ENCODE assay signal across 12 cellular contexts in the genomic region with DNA sequence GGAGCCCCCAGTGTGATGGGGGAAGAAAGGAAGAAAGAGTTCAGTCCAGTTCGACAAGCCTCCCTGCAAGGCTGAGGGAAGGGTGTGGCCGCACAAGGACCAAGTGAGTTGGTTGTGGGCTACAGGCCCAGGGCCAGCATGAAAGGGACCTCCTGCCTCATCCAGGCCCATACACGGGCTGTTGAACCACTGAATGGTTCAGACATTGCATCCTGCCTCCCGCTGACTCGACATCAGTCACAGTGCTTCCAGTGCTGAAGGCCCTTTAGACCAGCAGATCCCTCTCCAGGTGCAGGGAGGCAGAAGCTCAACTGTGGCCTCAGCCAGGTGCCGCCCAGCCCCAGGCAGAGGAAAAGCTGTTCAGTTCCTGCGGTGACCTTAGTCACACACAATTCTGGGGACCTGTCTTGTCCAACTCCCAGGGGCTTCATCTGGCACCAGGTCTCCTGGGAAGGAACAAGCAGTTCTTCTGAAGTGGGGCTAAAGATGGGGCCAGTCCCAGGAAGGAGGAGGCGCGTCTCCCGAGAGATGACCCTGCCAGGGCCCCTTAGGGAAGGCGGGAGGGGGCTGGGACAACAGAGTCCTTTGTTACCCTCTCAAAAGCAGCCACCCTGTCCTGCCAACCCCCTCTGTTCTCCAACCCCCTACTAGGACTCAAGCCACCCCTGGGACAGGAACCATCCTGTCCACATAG. TPM values are rescaled to one million over a fixed set of nuclear protein-coding genes. Genes with fewer than 3 reads are reported as not detected.
DNase-seq lines count a peak whose midpoint lies in the region; ATAC-seq, FAIRE-seq and TF ChIP-seq lines count a peak whose summit lies in the region.
"Had no signal": no experiment of that assay in that cellular context is flagged by ENCODE, and none has a peak within 500 bp of the region (broad histone marks: within the 10 kb centered on the region; RNA-seq: fewer than 3 reads in every experiment).

No MANE protein-coding gene starts in this region.

- ATAC-seq in RWPE2 (ENCODE audit: low read depth) (0 out of 3 replicates have a peak, but pooled peaks have one; percentile 26), HepG2 (no peak), upper lobe of right lung (no peak)

- no peaks in the 10 kb centered on the region for H3K27me3 ChIP-seq in RWPE2 (ENCODE audit: insufficient read depth, poor library complexity, severe bottlenecking)
- H3K27me3 ChIP-seq in HepG2 (ENCODE audit: control insufficient read depth in 1 of 2, insufficient read depth in 2 of 2, low read length in 2 of 2), result no peaks in the 10 kb centered on the region
- H3K27me3 ChIP-seq in upper lobe of right lung, result no peaks in the 10 kb centered on the region

- intact Hi-C loops in HepG2 (cut with micrococcal nuclease; ENCODE audit: unreplicated experiment) (loop anchor here (5.0 kb wide), 1 partner anchor 37 kb away; no protein-coding TSS in a partner anchor), upper lobe of right lung (cut with DNase I) (no loop called here)

- no TSS peak for BruUV-seq in HepG2 (replicated peaks; lab: Mats Ljungman, UMichigan)

- H3K27ac Mint-ChIP-seq in activated naive CD4-positive, alpha-beta T cell treated with anti-CD3 and anti-CD28 coated beads, Interleukin-2, amount 50 U/mL, for 24 hours, result peak overlapping the region; percentile 23
- no peak overlapping the region for H3K27ac Mint-ChIP-seq in chondrocyte (ENCODE audit: unreplicated experiment)
- H3K27ac Mint-ChIP-seq: activated T-helper 2 cell treated with anti-CD3 and anti-CD28 coated beads, Interferon-gamma antibody, Interleukin-2, Interleukin-4, amounts not matched to agents 10 μg/mL and 5 μg/mL and 100 μg/mL, durations not matched to agents 14 hours and 24 hours and 36 hours; T-helper 2 cell treated with Interferon-gamma antibody and Interleukin-4, amounts not matched to agents 5 μg/mL and 100 μg/mL, for 36 hours had no signal

- POLR2A ChIA-PET in HepG2 (lab: Yijun Ruan, JAX), result no interaction called here

- H3K36me3 ChIP-seq in RWPE2 (ENCODE audit: low read depth) (no peaks in the 10 kb centered on the region), HepG2 (replicated peaks in 1 of 2; ENCODE audit: control insufficient read depth in 1 of 2, insufficient read depth in 2 of 2, low read length in 2 of 2) (0 out of 5 replicates have a peak, but pooled peaks cover 0 to 2% of the 10 kb centered on the region in 2 experiments), upper lobe of right lung (no peaks in the 10 kb centered on the region)

- H4K20me1 ChIP-seq in HepG2 (ENCODE audit: insufficient read depth, low read length), result peaks cover 73% of the 10 kb centered on the region

- CTCF ChIA-PET in HepG2 (lab: Yijun Ruan, JAX; ENCODE audit: low intra/inter-chr PET ratio, low total read pairs), result no interaction called here

- no peak overlapping the region for H2AFZ ChIP-seq in HepG2 (ENCODE audit: low read length)

- no peak for TF ChIP-seq CTCF in RWPE2 (IDR thresholded peaks at IDR 0.05; ENCODE audit: poor library complexity, severe bottlenecking)
- no peak for TF ChIP-seq CTCF in HepG2 (CRISPR knock-in tag; IDR thresholded peaks at IDR 0.05)
- no peak for TF ChIP-seq CTCF in upper lobe of right lung (IDR thresholded peaks at IDR 0.05)
- no peak for TF ChIP-seq CTCF in chondrocyte (IDR thresholded peaks at IDR 0.05)

- DNase-seq in activated naive CD4-positive, alpha-beta T cell (lab: John Stamatoyannopoulos, UW), result no peak
- DNase-seq in RWPE2 (ENCODE audit: low spot score) (no peak), HepG2 (ENCODE audit: low spot score) (no peak), upper lobe of right lung (no peak), activated gamma-delta T cell (lab: John Stamatoyannopoulos, UW) (no peak), CD1c-positive myeloid dendritic cell (ENCODE audit: extremely low spot score) (no peak), chondrocyte (ENCODE audit: low spot score) (no peak)
- DNase-seq: AML-193, NCI-H2081 had no signal

- H3K27me3 Mint-ChIP-seq in activated naive CD4-positive, alpha-beta T cell treated with anti-CD3 and anti-CD28 coated beads, Interleukin-2, amount 50 U/mL, for 24 hours, result no peaks in the 10 kb centered on the region
- H3K27me3 Mint-ChIP-seq in chondrocyte (ENCODE audit: low read depth), result no peaks in the 10 kb centered on the region

- H3K9me3 ChIP-seq in RWPE2 (ENCODE audit: severe bottlenecking), result no peaks in the 10 kb centered on the region
- H3K9me3 ChIP-seq in HepG2 (ENCODE audit: low read length), result no peaks in the 10 kb centered on the region
- H3K9me3 ChIP-seq in upper lobe of right lung, result no peaks in the 10 kb centered on the region

- 68% methylated on average over 7 of the region's 11 CpGs for WGBS in HepG2 (ENCODE audit: low lambda C conversion rate)

- H3K4me3 ChIP-seq in RWPE2 (ENCODE audit: severe bottlenecking) (no peak overlapping the region), HepG2 (replicated peaks in 1 of 3; ENCODE audit: insufficient read depth in 1 of 3, low read depth in 2 of 3, low read length in 3 of 3) (no peak overlapping the region), upper lobe of right lung (no peak overlapping the region)

- FAIRE-seq in HepG2 (lab: Jason Lieb, UNC), result no peak

- no peaks in the 10 kb centered on the region for H3K9me3 Mint-ChIP-seq in activated naive CD4-positive, alpha-beta T cell treated with anti-CD3 and anti-CD28 coated beads, Interleukin-2, amount 50 U/mL, for 24 hours
- no peaks in the 10 kb centered on the region for H3K9me3 Mint-ChIP-seq in chondrocyte (ENCODE audit: low read depth)
- H3K9me3 Mint-ChIP-seq: activated T-helper 2 cell treated with anti-CD3 and anti-CD28 coated beads, Interferon-gamma antibody, Interleukin-2, Interleukin-4, amounts not matched to agents 10 μg/mL and 5 μg/mL and 100 μg/mL, durations not matched to agents 14 hours and 24 hours and 36 hours; T-helper 2 cell treated with Interferon-gamma antibody and Interleukin-4, amounts not matched to agents 5 μg/mL and 100 μg/mL, for 36 hours had no signal

- TF ChIP-seq RAD21 in HepG2 (CRISPR knock-in tag; IDR thresholded peaks at IDR 0.05), result no peak

- peak overlapping the region; percentile 36 for H3K4me2 ChIP-seq in HepG2 (ENCODE audit: low read depth, low read length)

- H3K4me1 ChIP-seq in RWPE2 (ENCODE audit: insufficient read depth, poor library complexity, severe bottlenecking) (peaks cover 4% of the 10 kb centered on the region), HepG2 (ENCODE audit: insufficient read depth, low read length) (peaks cover 100% of the 10 kb centered on the region), upper lobe of right lung (peaks cover 99% of the 10 kb centered on the region)

- no peak for TF ChIP-seq POLR2A in HepG2 (IDR thresholded peaks at IDR 0.05; ENCODE audit: insufficient read depth in 1 of 2, low read depth in 2 of 2, low read length in 2 of 2)

- H3K27ac ChIP-seq in RWPE2 (ENCODE audit: poor library complexity, severe bottlenecking) (no peak overlapping the region), HepG2 (ENCODE audit: extremely low read length, insufficient read depth, low read length) (no peak overlapping the region), upper lobe of right lung (peak overlapping the region; percentile 95)

- no peak overlapping the region for H3K4me3 Mint-ChIP-seq in activated naive CD4-positive, alpha-beta T cell treated with anti-CD3 and anti-CD28 coated beads, Interleukin-2, amount 50 U/mL, for 24 hours
- no peak overlapping the region for H3K4me3 Mint-ChIP-seq in chondrocyte (ENCODE audit: unreplicated experiment)
- H3K4me3 Mint-ChIP-seq: T-helper 2 cell treated with Interferon-gamma antibody and Interleukin-4, amounts not matched to agents 5 μg/mL and 100 μg/mL, for 36 hours had no signal

- TF ChIP-seq EP300 in HepG2 (IDR thresholded peaks at IDR 0.05; ENCODE audit: low read depth in 2 of 2, low read length in 2 of 2) (no peak), HepG2 (CRISPR knock-in tag; IDR thresholded peaks at IDR 0.05; ENCODE audit: borderline replicate concordance) (no peak)

- no peaks in the 10 kb centered on the region for H3K36me3 Mint-ChIP-seq in activated naive CD4-positive, alpha-beta T cell treated with anti-CD3 and anti-CD28 coated beads, Interleukin-2, amount 50 U/mL, for 24 hours
- H3K36me3 Mint-ChIP-seq in chondrocyte (ENCODE audit: low read depth), result no peaks in the 10 kb centered on the region

- in situ Hi-C loops in HepG2 (cut with HindIII; ENCODE audit: extremely low pct_ligation_motif_present, low pct_unique_long_range_greater_than_20kb), result no loop called here

- H3K9ac ChIP-seq in HepG2 (ENCODE audit: insufficient read depth, low read depth, low read length), result no peak overlapping the region

- peaks cover 100% of the 10 kb centered on the region for H3K4me1 Mint-ChIP-seq in activated naive CD4-positive, alpha-beta T cell treated with anti-CD3 and anti-CD28 coated beads, Interleukin-2, amount 50 U/mL, for 24 hours
- peaks cover 49% of the 10 kb centered on the region for H3K4me1 Mint-ChIP-seq in chondrocyte (ENCODE audit: low read depth)

- H3K79me2 ChIP-seq in HepG2 (ENCODE audit: insufficient read depth, low read length), result peaks cover 74% of the 10 kb centered on the region

RNA-seq across cellular contexts. Expression of a gene that starts 6.6 kb away (rescaled TPM):
- total RNA-seq in HepG2 (2016; rRNA removed; fragmentation: Illumina TruSeq; extraction: Trizol), result 22.5 and 25.2 TPM in 2 replicates
- total RNA-seq in HepG2 (2016; cell fraction: cytosol; rRNA removed; fragmentation: Illumina TruSeq; extraction: Trizol; ENCODE audit: low read depth), result 15.2 and 19.6 TPM in 2 replicates
- 21.7 and 25.0 TPM in 2 replicates for total RNA-seq in HepG2 (2016; cell fraction: insoluble cytoplasmic fraction; rRNA removed; fragmentation: Illumina TruSeq; extraction: Trizol)
- total RNA-seq in HepG2 (2016; cell fraction: membrane; rRNA removed; fragmentation: Illumina TruSeq; extraction: Trizol), result 20.4 and 20.9 TPM in 2 replicates
- total RNA-seq in HepG2 (2016; cell fraction: nucleus; rRNA removed; fragmentation: Illumina TruSeq; extraction: Trizol), result 15.7 and 24.9 TPM in 2 replicates
- polyA plus RNA-seq in HepG2 (2011; rRNA removed), result 35.7 and 35.9 TPM in 2 replicates
- 33.5 and 41.0 TPM in 2 replicates for polyA plus RNA-seq in HepG2 (2011; cell fraction: cytosol; rRNA removed)
- polyA plus RNA-seq in HepG2 (2011; cell fraction: nucleus; rRNA removed), result 50.3 and 56.4 TPM in 2 replicates
- 25.7 and 29.8 TPM in 2 replicates for polyA plus RNA-seq in HepG2 (2012)
- 19.3 and 20.1 TPM in 2 replicates for polyA plus RNA-seq in HepG2 (2016; cell fraction: cytosol; fragmentation: Illumina TruSeq; extraction: Trizol; ENCODE audit: low read depth)
- 33.2 and 40.0 TPM in 2 replicates for polyA plus RNA-seq in HepG2 (2016; cell fraction: insoluble cytoplasmic fraction; fragmentation: Illumina TruSeq; extraction: Trizol; ENCODE audit: low read depth)
- 23.0 and 27.7 TPM in 2 replicates for polyA plus RNA-seq in HepG2 (2016; cell fraction: membrane; fragmentation: Illumina TruSeq; extraction: Trizol; ENCODE audit: low read depth)
- polyA plus RNA-seq in HepG2 (2016; cell fraction: nucleus; fragmentation: Illumina TruSeq; extraction: Trizol; ENCODE audit: insufficient read depth, low read depth), result 26.7 and 32.1 TPM in 2 replicates
- 48.7 and 175 TPM in 2 replicates for polyA minus RNA-seq in HepG2 (2011; rRNA and poly(A)+ RNA removed; ENCODE audit: low replicate concordance)
- 37.4 and 40.0 TPM in 2 replicates for polyA minus RNA-seq in HepG2 (2011; cell fraction: cytosol; rRNA and poly(A)+ RNA removed)
- polyA minus RNA-seq in HepG2 (2011; cell fraction: nucleus; rRNA and poly(A)+ RNA removed), result 68.6 and 72.2 TPM in 2 replicates
- 188 TPM for total RNA-seq in upper lobe of right lung
- 14.4 to 19.1 TPM (median 16.6 TPM) in 3 replicates for total RNA-seq in chondrocyte

RNA-seq across cellular contexts. Expression of a gene that starts 54.4 kb away (rescaled TPM):
- total RNA-seq in HepG2 (2016; rRNA removed; fragmentation: Illumina TruSeq; extraction: Trizol) (2,143 and 2,814 TPM in 2 replicates), upper lobe of right lung (1,778 TPM), chondrocyte (1,466 to 1,585 TPM (median 1,486 TPM) in 3 replicates)
- 3,026 and 3,837 TPM in 2 replicates for total RNA-seq in HepG2 (2016; cell fraction: cytosol; rRNA removed; fragmentation: Illumina TruSeq; extraction: Trizol; ENCODE audit: low read depth)
- total RNA-seq in HepG2 (2016; cell fraction: insoluble cytoplasmic fraction; rRNA removed; fragmentation: Illumina TruSeq; extraction: Trizol), result 2,366 and 2,701 TPM in 2 replicates
- total RNA-seq in HepG2 (2016; cell fraction: membrane; rRNA removed; fragmentation: Illumina TruSeq; extraction: Trizol), result 5,197 and 5,735 TPM in 2 replicates
- 799 and 826 TPM in 2 replicates for total RNA-seq in HepG2 (2016; cell fraction: nucleus; rRNA removed; fragmentation: Illumina TruSeq; extraction: Trizol)
- 3,295 and 3,616 TPM in 2 replicates for polyA plus RNA-seq in HepG2 (2011; rRNA removed)
- polyA plus RNA-seq in HepG2 (2011; cell fraction: cytosol; rRNA removed), result 3,790 and 3,975 TPM in 2 replicates
- 1,120 and 1,329 TPM in 2 replicates for polyA plus RNA-seq in HepG2 (2011; cell fraction: nucleus; rRNA removed)
- polyA plus RNA-seq in HepG2 (2012), result 4,677 and 5,383 TPM in 2 replicates
- 4,653 and 5,328 TPM in 2 replicates for polyA plus RNA-seq in HepG2 (2016; cell fraction: cytosol; fragmentation: Illumina TruSeq; extraction: Trizol; ENCODE audit: low read depth)
- polyA plus RNA-seq in HepG2 (2016; cell fraction: insoluble cytoplasmic fraction; fragmentation: Illumina TruSeq; extraction: Trizol; ENCODE audit: low read depth), result 3,740 and 3,849 TPM in 2 replicates
- polyA plus RNA-seq in HepG2 (2016; cell fraction: membrane; fragmentation: Illumina TruSeq; extraction: Trizol; ENCODE audit: low read depth), result 7,247 and 7,550 TPM in 2 replicates
- 2,020 and 2,028 TPM in 2 replicates for polyA plus RNA-seq in HepG2 (2016; cell fraction: nucleus; fragmentation: Illumina TruSeq; extraction: Trizol; ENCODE audit: insufficient read depth, low read depth)
- polyA minus RNA-seq in HepG2 (2011; rRNA and poly(A)+ RNA removed; ENCODE audit: low replicate concordance), result 1,170 and 2,337 TPM in 2 replicates
- 547 and 597 TPM in 2 replicates for polyA minus RNA-seq in HepG2 (2011; cell fraction: cytosol; rRNA and poly(A)+ RNA removed)
- 281 and 352 TPM in 2 replicates for polyA minus RNA-seq in HepG2 (2011; cell fraction: nucleus; rRNA and poly(A)+ RNA removed)
